Comparison of ENCODE assay signal across 8 cellular contexts in the genomic region with DNA sequence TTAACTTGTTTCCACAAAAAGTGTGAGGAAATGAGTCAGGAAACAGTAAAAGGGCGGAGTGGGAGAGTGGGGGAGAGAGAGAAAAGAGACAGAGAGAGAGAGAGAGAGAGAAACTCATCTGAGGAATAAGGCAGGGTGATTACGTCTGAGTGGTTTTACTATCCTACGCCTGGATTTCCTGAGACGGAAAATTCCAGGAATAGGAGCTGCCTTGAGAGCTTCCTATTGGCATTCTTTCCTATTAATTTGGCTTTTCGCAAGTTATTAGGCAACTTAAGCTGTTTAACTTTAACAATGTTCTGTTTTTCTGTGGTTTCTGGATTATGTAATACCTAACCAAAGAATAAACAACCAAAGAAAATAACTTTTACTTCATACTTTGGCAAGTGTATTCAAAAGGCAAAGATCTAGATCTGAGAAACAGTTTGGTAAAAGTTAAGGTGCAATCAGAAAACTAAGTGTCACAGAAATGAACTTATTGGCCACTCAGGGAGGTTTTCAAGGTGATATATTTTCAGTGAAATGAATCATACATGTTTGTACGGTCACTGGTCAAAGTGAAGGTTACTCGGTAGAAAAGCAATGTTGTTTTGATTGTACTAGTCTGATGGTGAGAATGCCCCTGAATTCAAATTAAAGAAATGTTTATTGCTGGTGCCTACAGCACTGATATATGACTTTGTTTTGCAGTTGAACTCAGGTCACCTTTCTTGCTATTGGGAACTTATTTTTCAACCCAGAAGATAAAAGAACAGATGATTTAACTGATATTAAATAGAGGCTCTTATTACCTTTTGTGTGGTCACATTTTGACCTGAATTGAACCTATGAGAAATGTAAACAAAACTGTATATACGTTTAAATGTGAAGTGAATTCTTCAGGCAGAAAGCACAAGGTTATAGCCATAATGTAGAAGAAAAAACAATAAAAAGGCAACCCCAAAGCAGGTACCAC. TPM values are rescaled to one million over a fixed set of nuclear protein-coding genes. Genes with fewer than 3 reads are reported as not detected.
DNase-seq lines count a peak whose midpoint lies in the region; ATAC-seq and TF ChIP-seq lines count a peak whose summit lies in the region.

No MANE protein-coding gene starts in this region.

- ATAC-seq in HG03460 (IDR thresholded peaks at IDR 0.05; ENCODE audit: unreplicated experiment) = peak; percentile 58

- peak; percentile 44 for DNase-seq in activated naive CD4-positive, alpha-beta T cell treated with Interleukin-2 at 50 U/mL for 16 hours
- DNase-seq in activated naive CD4-positive, alpha-beta T cell (lab: John Stamatoyannopoulos, UW) = no peak
- peak; percentile 99 for DNase-seq in fibroblast of pulmonary artery (ENCODE audit: low read depth)
- peak; percentile 100 for DNase-seq in renal cortical epithelial cell (ENCODE audit: low read depth)
- no peak for DNase-seq in 8988T
- DNase-seq in DMS79 treated with DMSO at 0.1 percent for 48 hours (lab: John Stamatoyannopoulos, UW) = no peak

- no peak for TF ChIP-seq CTCF in VCaP (conservative IDR thresholded peaks at IDR 0.05)
- no peak for TF ChIP-seq CTCF in fibroblast of pulmonary artery (IDR thresholded peaks at IDR 0.05; ENCODE audit: low read length, missing control alignments)

- H3K4me3 ChIP-seq in fibroblast of pulmonary artery (replicated peaks; ENCODE audit: low read depth, low read length) = peak overlapping the region; percentile 26

- H3K27ac ChIP-seq in VCaP = peak overlapping the region; percentile 39; the same call in 1 of the 2 replicates

RNA-seq across cellular contexts. Expression of a gene that starts 39.9 kb away (rescaled TPM):
- total RNA-seq in renal cortical epithelial cell = 398 and 575 TPM in 2 replicates

Comparison
In these comparisons a context has a peak if more than half of its experiments do, and no peak if none do; other contexts are left out.
1. DNase-seq: peak in activated naive CD4-positive, alpha-beta T cell treated with Interleukin-2 at 50 U/mL for 16 hours (single experiment), fibroblast of pulmonary artery (single experiment) and renal cortical epithelial cell (single experiment); none in activated naive CD4-positive, alpha-beta T cell (0 of 4), 8988T (single experiment) and DMS79 treated with DMSO at 0.1 percent for 48 hours (single experiment).